Comparison of ENCODE assay signal across 16 cellular contexts in the genomic region with DNA sequence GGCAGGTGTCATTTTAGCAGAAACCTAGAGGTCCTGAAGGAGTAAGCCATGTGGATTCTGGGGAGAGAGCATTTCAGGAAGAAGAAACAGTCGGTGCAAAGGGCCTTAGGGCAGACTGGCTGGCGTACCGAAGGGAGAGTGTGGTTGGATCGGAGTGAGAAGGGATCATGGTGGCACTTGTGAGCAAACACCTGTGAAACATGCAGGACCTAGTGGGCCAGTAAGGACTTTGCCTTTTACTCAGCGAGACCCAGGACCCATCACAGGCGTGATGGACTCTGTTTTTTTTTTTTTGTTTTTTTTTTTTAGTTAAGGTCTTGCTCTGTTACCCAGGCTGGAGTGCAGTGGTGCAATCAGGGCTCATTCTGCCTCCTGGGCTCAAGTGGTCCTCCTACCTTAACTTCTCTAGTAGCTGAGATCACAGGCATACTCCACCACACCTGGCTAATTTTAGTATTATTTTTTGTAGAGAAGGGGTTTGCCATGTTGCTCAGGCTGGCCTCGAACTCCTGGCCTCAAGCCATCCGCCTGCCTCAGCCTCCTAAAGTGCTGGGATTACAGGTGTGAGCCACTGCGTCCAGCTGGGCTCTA. TPM values are rescaled to one million over a fixed set of nuclear protein-coding genes. Genes with fewer than 3 reads are reported as not detected.
A peak's percentile ranks its signal among the peaks of the same experiment; 100 is the strongest.
DNase-seq lines count a peak whose midpoint lies in the region; ATAC-seq, FAIRE-seq and TF ChIP-seq lines count a peak whose summit lies in the region.
"Had no signal": no experiment of that assay in that cellular context is flagged by ENCODE, and none has a peak within 500 bp of the region (broad histone marks: within the 10 kb centered on the region; RNA-seq: fewer than 3 reads in every experiment).

No MANE protein-coding gene starts in this region.

- intact Hi-C loops in GM12878 (cut with micrococcal nuclease; ENCODE audit: unreplicated experiment), result no loop called here
- intact Hi-C loops in vagina (cut with DNase I), result no loop called here

- POLR2A ChIA-PET in GM12878 (lab: Charles Lee), result interaction anchor here (0.7 to 1.0 kb wide), 2 partner anchors 231 to 1085 kb away, joined by 3 to 5 read pairs; no protein-coding TSS in a partner anchor

- SMC1A ChIA-PET in GM12878 (lab: Charles Lee; ENCODE audit: uncharacterized antibody, unreplicated experiment), result interaction anchor here (2.0 kb wide), 1 partner anchor 14 kb away, joined by 8 read pairs; no protein-coding TSS in a partner anchor

- RAD21 ChIA-PET in GM12878 (lab: Charles Lee; ENCODE audit: unreplicated experiment), result no interaction called here

- H3K9me3 ChIP-seq in Karpas-422 (ENCODE audit: low read length), result no peaks in the 10 kb centered on the region
- H3K9me3 ChIP-seq in GM12878 (replicated peaks; ENCODE audit: control insufficient read depth, insufficient read depth, low read length), result no peaks in the 10 kb centered on the region
- no peaks in the 10 kb centered on the region for H3K9me3 ChIP-seq in neutrophil
- no peaks in the 10 kb centered on the region for H3K9me3 ChIP-seq in vagina
- H3K9me3 ChIP-seq: adrenal gland had no signal

- 54% methylated on average over 9 of the region's 9 CpGs for WGBS in GM12878 (ENCODE audit: insufficient coverage, insufficient replicate concordance, low lambda C conversion rate, missing lambda C conversion rate)

- H3K4me3 ChIP-seq in Karpas-422 (ENCODE audit: low read length) (no peak overlapping the region), GM12878 (no peak overlapping the region), neutrophil (ENCODE audit: low read depth in 1 of 2, low read length in 1 of 2) (no peak overlapping the region), vagina (no peak overlapping the region)
- H3K4me3 ChIP-seq: adrenal gland, hepatocyte had no signal

- H3K4me2 ChIP-seq in Karpas-422 (ENCODE audit: low read depth, low read length, poor library complexity, severe bottlenecking) (no peak overlapping the region), GM12878 (ENCODE audit: control insufficient read depth, insufficient read depth) (no peak overlapping the region)
- H3K4me2 ChIP-seq: hepatocyte had no signal

- no peak for FAIRE-seq in GM12878 (lab: Jason Lieb, UNC)

- TF ChIP-seq RAD21 in GM12878 (IDR thresholded peaks at IDR 0.05; ENCODE audit: insufficient read depth, low read depth, low read length), result no peak

- no peak; the same call in 2 of the 3 replicates for ATAC-seq in GM12878
- ATAC-seq: natural killer cell treated with Interleukin-12 subunit alpha and Interleukin-12 subunit beta and Interleukin-15 and Interleukin-18, amount 100 ng/mL, for 72 hours; stimulated activated naive CD8-positive, alpha-beta T cell treated with anti-CD3 and anti-CD28 coated beads, Interleukin-15, amount 100 ng/mL, for 72 hours had no signal

- H3K4me1 ChIP-seq in Karpas-422 (ENCODE audit: low read length), result peaks cover 4% of the 10 kb centered on the region
- peaks cover 8% of the 10 kb centered on the region for H3K4me1 ChIP-seq in GM12878 (ENCODE audit: control insufficient read depth, insufficient read depth, low read length)
- H3K4me1 ChIP-seq in neutrophil (ENCODE audit: control insufficient read depth in 1 of 2, insufficient read depth in 1 of 2, low read depth in 1 of 2, low read length in 1 of 2), result peaks cover 11 to 12% of the 10 kb centered on the region in 2 experiments
- no peaks in the 10 kb centered on the region for H3K4me1 ChIP-seq in vagina
- H3K4me1 ChIP-seq: adrenal gland had no signal

- CTCF ChIA-PET in GM12878 (lab: Yijun Ruan, JAX), result interaction anchor here (1.1 to 2.5 kb wide), 3 partner anchors 9 to 57 kb away, joined by 3 to 8 read pairs (median 6); no protein-coding TSS in a partner anchor

- H3K27ac ChIP-seq in Karpas-422 (ENCODE audit: low read length), result no peak overlapping the region
- H3K27ac ChIP-seq in GM12878 (ENCODE audit: control insufficient read depth, insufficient read depth), result no peak overlapping the region
- H3K27ac ChIP-seq in neutrophil, result peak overlapping the region; percentile 74
- no peak overlapping the region for H3K27ac ChIP-seq in vagina
- H3K27ac ChIP-seq: hepatocyte had no signal

- DNase-seq in Karpas-422 (no peak), GM12878 (ENCODE audit: low read depth, low spot score) (no peak), vagina (ENCODE audit: extremely low spot score in 2 of 2) (no peak), C1 segment of cervical spinal cord (lab: John Stamatoyannopoulos, UW) (no peak)
- DNase-seq: activated CD8-positive, alpha-beta memory T cell treated with anti-CD3 and anti-CD28 coated beads, Interleukin-2, amount 50 U/mL, for 4 hours; NCI-H1694 treated with DMSO at 0.1 percent for 48 hours; NCI-H510A; stimulated activated naive CD8-positive, alpha-beta T cell treated with anti-CD3 and anti-CD28 coated beads, Interleukin-15, amount 100 ng/mL, for 72 hours had no signal

- no peaks in the 10 kb centered on the region for H3K9me2 ChIP-seq in Karpas-422 (replicated peaks; ENCODE audit: insufficient read depth, low read length)

- BruUV-seq in GM12878 (replicated peaks; lab: Mats Ljungman, UMichigan), result no TSS peak

- peak overlapping the region; percentile 48; the same call in 1 of the 2 replicates for H2AFZ ChIP-seq in Karpas-422 (ENCODE audit: low read length)
- peak overlapping the region; percentile 57 for H2AFZ ChIP-seq in GM12878 (ENCODE audit: control insufficient read depth, low read depth, low read length)
- H2AFZ ChIP-seq: hepatocyte had no signal

- no peak for TF ChIP-seq EP300 in GM12878 (IDR thresholded peaks at IDR 0.05; ENCODE audit: borderline replicate concordance in 1 of 2, control insufficient read depth in 1 of 2, low read depth in 2 of 2, low read length in 2 of 2)

- H4K20me1 ChIP-seq in Karpas-422 (ENCODE audit: insufficient read depth, low read depth, low read length) (no peaks in the 10 kb centered on the region), GM12878 (ENCODE audit: control insufficient read depth, insufficient read depth) (no peaks in the 10 kb centered on the region)

- H3K9ac ChIP-seq in Karpas-422 (ENCODE audit: low read length) (no peak overlapping the region), GM12878 (ENCODE audit: control insufficient read depth, insufficient read depth, low read length) (no peak overlapping the region)

- no peaks in the 10 kb centered on the region for H3K27me3 ChIP-seq in Karpas-422 (ENCODE audit: low read length)
- no peaks in the 10 kb centered on the region for H3K27me3 ChIP-seq in GM12878 (replicated peaks in 1 of 2; ENCODE audit: control insufficient read depth in 2 of 2, insufficient read depth in 2 of 2, low read length in 1 of 2)
- peaks cover 6% of the 10 kb centered on the region for H3K27me3 ChIP-seq in neutrophil
- no peaks in the 10 kb centered on the region for H3K27me3 ChIP-seq in vagina
- H3K27me3 ChIP-seq: adrenal gland had no signal

- TF ChIP-seq POLR2A in GM12878 (IDR thresholded peaks at IDR 0.05; ENCODE audit: low read depth, low read length) (no peak), vagina (IDR thresholded peaks at IDR 0.05) (no peak)

- in situ Hi-C loops in GM12878 (cut with MboI), result no loop called here

- H3K79me2 ChIP-seq in Karpas-422 (ENCODE audit: low read length), result no peaks in the 10 kb centered on the region
- H3K79me2 ChIP-seq in GM12878 (ENCODE audit: control insufficient read depth, insufficient read depth, low read length), result no peaks in the 10 kb centered on the region
- H3K79me2 ChIP-seq: hepatocyte had no signal

- TF ChIP-seq CTCF in GM12878 (IDR thresholded peaks at IDR 0.05 in 2 of 3, conservative IDR thresholded peaks at IDR 0.05 in 1 of 3; ENCODE audit: control insufficient read depth in 2 of 3, extremely low read depth in 1 of 3, insufficient read depth in 1 of 3, low read depth in 3 of 3, low read length in 3 of 3), result no peak
- TF ChIP-seq CTCF in neutrophil (IDR thresholded peaks at IDR 0.05), result no peak
- TF ChIP-seq CTCF in vagina (IDR thresholded peaks at IDR 0.05), result no peak

- no peaks in the 10 kb centered on the region for H3K36me3 ChIP-seq in Karpas-422 (ENCODE audit: insufficient read depth, low read length)
- H3K36me3 ChIP-seq in GM12878 (ENCODE audit: control insufficient read depth in 2 of 2, insufficient read depth in 2 of 2, low read length in 1 of 2), result no peaks in the 10 kb centered on the region
- H3K36me3 ChIP-seq in neutrophil, result no peaks in the 10 kb centered on the region
- no peaks in the 10 kb centered on the region for H3K36me3 ChIP-seq in vagina
- H3K36me3 ChIP-seq: adrenal gland had no signal

RNA-seq across cellular contexts. Expression of gene TSGA10IP, which starts 3.5 kb away (rescaled TPM):
- total RNA-seq in Karpas-422 (2014; rRNA removed; shearing (Covaris generic); ENCODE audit: low replicate concordance), result not detected in 2 replicates
- total RNA-seq in GM12878 (2013; cell fraction: nucleolus; rRNA removed), result not detected in 2 replicates
- not detected in 2 replicates for total RNA-seq in GM12878 (2014; rRNA removed)
- not detected in 2 replicates for total RNA-seq in GM12878 (2014; rRNA removed; fragmentation: Illumina TruSeq; extraction: Trizol)
- total RNA-seq in GM12878 (2021), result not detected in 2 replicates
- not detected for polyA plus RNA-seq in GM12878 (2011; ENCODE audit: low read depth)
- not detected in 2 replicates for polyA plus RNA-seq in GM12878 (2011; rRNA removed)
- not detected in 2 replicates for polyA plus RNA-seq in GM12878 (2011; cell fraction: cytosol; rRNA removed)
- not detected in 2 replicates for polyA plus RNA-seq in GM12878 (2011; cell fraction: nucleus; rRNA removed)
- polyA plus RNA-seq in GM12878 (2012), result not detected in 2 replicates
- polyA plus RNA-seq in GM12878 (2014; fragmentation: Illumina TruSeq; extraction: Trizol), result not detected in 2 replicates
- not detected for polyA plus RNA-seq in GM12878 (2014; fragmentation: Nextera tagmentation; extraction: Ambion mirVana)
- polyA plus RNA-seq in GM12878 (2014; rRNA removed), result not detected in 2 replicates
- not detected for polyA plus RNA-seq in GM12878 (2016; fragmentation: Nextera tagmentation; extraction: Ambion mirVana)
- not detected in 2 replicates for polyA minus RNA-seq in GM12878 (2011; rRNA and poly(A)+ RNA removed)
- not detected in 2 replicates for polyA minus RNA-seq in GM12878 (2011; cell fraction: cytosol; rRNA and poly(A)+ RNA removed)
- polyA minus RNA-seq in GM12878 (2011; cell fraction: nucleus; rRNA and poly(A)+ RNA removed), result not detected in 2 replicates
- not detected for total RNA-seq in vagina
- total RNA-seq: CD4-positive, alpha-beta memory T cell; hepatocyte; left lobe of liver; natural killer cell treated with Interleukin-12 subunit alpha and Interleukin-12 subunit beta and Interleukin-15 and Interleukin-18, amount 100 ng/mL, for 72 hours; sciatic nerve had no signal
- polyA plus RNA-seq: CD4-positive, alpha-beta memory T cell; esophagus; hepatocyte had no signal

RNA-seq across cellular contexts. Expression of gene SART1, which starts 19.7 kb away (rescaled TPM):
- 23.1 and 63.2 TPM in 2 replicates for total RNA-seq in Karpas-422 (2014; rRNA removed; shearing (Covaris generic); ENCODE audit: low replicate concordance)
- total RNA-seq in GM12878 (2013; cell fraction: nucleolus; rRNA removed), result 20.4 and 21.3 TPM in 2 replicates
- 47.3 and 60.2 TPM in 2 replicates for total RNA-seq in GM12878 (2014; rRNA removed)
- total RNA-seq in GM12878 (2014; rRNA removed; fragmentation: Illumina TruSeq; extraction: Trizol), result 22.3 and 29.8 TPM in 2 replicates
- total RNA-seq in GM12878 (2021), result 54.1 and 56.1 TPM in 2 replicates
- polyA plus RNA-seq in GM12878 (2011; ENCODE audit: low read depth), result 17.1 TPM
- 4.1 and 17.5 TPM in 2 replicates for polyA plus RNA-seq in GM12878 (2011; rRNA removed)
- polyA plus RNA-seq in GM12878 (2011; cell fraction: cytosol; rRNA removed), result 17.4 and 19.6 TPM in 2 replicates
- 44.5 and 73.8 TPM in 2 replicates for polyA plus RNA-seq in GM12878 (2011; cell fraction: nucleus; rRNA removed)
- polyA plus RNA-seq in GM12878 (2012), result 41.7 and 65.1 TPM in 2 replicates
- polyA plus RNA-seq in GM12878 (2014; fragmentation: Illumina TruSeq; extraction: Trizol), result 4.9 and 23.1 TPM in 2 replicates
- 10 to 100 TPM in 1 of 2 experiments, 1 to 10 TPM in 1; 6.2 to 14.8 TPM for polyA plus RNA-seq in GM12878 (2014; fragmentation: Nextera tagmentation; extraction: Ambion mirVana)
- 45.0 and 73.4 TPM in 2 replicates for polyA plus RNA-seq in GM12878 (2014; rRNA removed)
- polyA plus RNA-seq in GM12878 (2016; fragmentation: Nextera tagmentation; extraction: Ambion mirVana), result 10 to 100 TPM; 50.4 to 60.5 TPM
- 7.2 and 11.3 TPM in 2 replicates for polyA minus RNA-seq in GM12878 (2011; rRNA and poly(A)+ RNA removed)
- 8.7 and 19.4 TPM in 2 replicates for polyA minus RNA-seq in GM12878 (2011; cell fraction: cytosol; rRNA and poly(A)+ RNA removed)
- 9.8 and 15.8 TPM in 2 replicates for polyA minus RNA-seq in GM12878 (2011; cell fraction: nucleus; rRNA and poly(A)+ RNA removed)
- 26.0 TPM for total RNA-seq in vagina

RNA-seq across cellular contexts. Expression of gene DRAP1, which starts 22.6 kb away (rescaled TPM):
- total RNA-seq in Karpas-422 (2014; rRNA removed; shearing (Covaris generic); ENCODE audit: low replicate concordance), result 66.2 and 111 TPM in 2 replicates
- total RNA-seq in GM12878 (2013; cell fraction: nucleolus; rRNA removed), result 9.5 and 14.0 TPM in 2 replicates
- total RNA-seq in GM12878 (2014; rRNA removed) (110 and 126 TPM in 2 replicates), GM12878 (2014; rRNA removed; fragmentation: Illumina TruSeq; extraction: Trizol) (116 and 118 TPM in 2 replicates), GM12878 (2021) (122 and 124 TPM in 2 replicates), vagina (59.2 TPM)
- 47.0 TPM for polyA plus RNA-seq in GM12878 (2011; ENCODE audit: low read depth)
- polyA plus RNA-seq in GM12878 (2011; rRNA removed) (64.9 and 74.2 TPM in 2 replicates), GM12878 (2014; fragmentation: Illumina TruSeq; extraction: Trizol) (18.2 and 98.6 TPM in 2 replicates), GM12878 (2014; fragmentation: Nextera tagmentation; extraction: Ambion mirVana) (10 to 100 TPM in 1 of 2 experiments, 1 to 10 TPM in 1; 9.4 to 35.8 TPM), GM12878 (2014; rRNA removed) (154 and 162 TPM in 2 replicates), GM12878 (2016; fragmentation: Nextera tagmentation; extraction: Ambion mirVana) (100 to 1,000 TPM; 162 to 163 TPM)
- polyA plus RNA-seq in GM12878 (2011; cell fraction: cytosol; rRNA removed), result 72.8 and 109 TPM in 2 replicates
- polyA plus RNA-seq in GM12878 (2011; cell fraction: nucleus; rRNA removed), result 72.3 and 85.4 TPM in 2 replicates
- polyA plus RNA-seq in GM12878 (2012), result 96.6 and 132 TPM in 2 replicates
- polyA minus RNA-seq in GM12878 (2011; rRNA and poly(A)+ RNA removed), result 7.9 and 18.1 TPM in 2 replicates
- polyA minus RNA-seq in GM12878 (2011; cell fraction: cytosol; rRNA and poly(A)+ RNA removed), result 18.2 and 19.9 TPM in 2 replicates
- 6.8 and 9.0 TPM in 2 replicates for polyA minus RNA-seq in GM12878 (2011; cell fraction: nucleus; rRNA and poly(A)+ RNA removed)

RNA-seq across cellular contexts. Expression of gene C11orf68, which starts 23.0 kb away (rescaled TPM):
- total RNA-seq in Karpas-422 (2014; rRNA removed; shearing (Covaris generic); ENCODE audit: low replicate concordance), result 7.3 and 11.0 TPM in 2 replicates
- 13.7 and 16.7 TPM in 2 replicates for total RNA-seq in GM12878 (2013; cell fraction: nucleolus; rRNA removed)
- total RNA-seq in GM12878 (2014; rRNA removed) (7.3 and 7.8 TPM in 2 replicates), GM12878 (2014; rRNA removed; fragmentation: Illumina TruSeq; extraction: Trizol) (8.6 and 8.8 TPM in 2 replicates), GM12878 (2021) (25.4 and 27.7 TPM in 2 replicates), vagina (21.1 TPM)
- 8.6 TPM for polyA plus RNA-seq in GM12878 (2011; ENCODE audit: low read depth)
- polyA plus RNA-seq in GM12878 (2011; rRNA removed) (7.1 and 17.2 TPM in 2 replicates), GM12878 (2014; fragmentation: Illumina TruSeq; extraction: Trizol) (10.9 and 17.2 TPM in 2 replicates), GM12878 (2014; fragmentation: Nextera tagmentation; extraction: Ambion mirVana) (1 to 10 TPM; 3.0 to 7.0 TPM), GM12878 (2014; rRNA removed) (24.1 and 24.5 TPM in 2 replicates), GM12878 (2016; fragmentation: Nextera tagmentation; extraction: Ambion mirVana) (10 to 100 TPM; 16.2 to 24.4 TPM)
- 39.2 and 40.1 TPM in 2 replicates for polyA plus RNA-seq in GM12878 (2011; cell fraction: cytosol; rRNA removed)
- 37.0 and 43.2 TPM in 2 replicates for polyA plus RNA-seq in GM12878 (2011; cell fraction: nucleus; rRNA removed)
- 24.7 and 28.5 TPM in 2 replicates for polyA plus RNA-seq in GM12878 (2012)
- polyA minus RNA-seq in GM12878 (2011; rRNA and poly(A)+ RNA removed), result 12.4 and 29.6 TPM in 2 replicates
- polyA minus RNA-seq in GM12878 (2011; cell fraction: cytosol; rRNA and poly(A)+ RNA removed), result 15.5 and 16.8 TPM in 2 replicates
- 18.4 and 24.0 TPM in 2 replicates for polyA minus RNA-seq in GM12878 (2011; cell fraction: nucleus; rRNA and poly(A)+ RNA removed)

RNA-seq across cellular contexts. Expression of gene FOSL1, which starts 41.6 kb away (rescaled TPM):
- total RNA-seq in Karpas-422 (2014; rRNA removed; shearing (Covaris generic); ENCODE audit: low replicate concordance), result not detected in 2 replicates
- total RNA-seq in GM12878 (2013; cell fraction: nucleolus; rRNA removed), result 6.6 and 7.2 TPM in 2 replicates
- 2.1 TPM in 2 replicates for total RNA-seq in GM12878 (2014; rRNA removed)
- total RNA-seq in GM12878 (2014; rRNA removed; fragmentation: Illumina TruSeq; extraction: Trizol), result 0.92 and 1.3 TPM in 2 replicates
- 3.8 and 4.3 TPM in 2 replicates for total RNA-seq in GM12878 (2021)
- 0.92 TPM for polyA plus RNA-seq in GM12878 (2011; ENCODE audit: low read depth)
- polyA plus RNA-seq in GM12878 (2011; rRNA removed), result 0.76 and 1.3 TPM in 2 replicates
- 1.7 and 1.9 TPM in 2 replicates for polyA plus RNA-seq in GM12878 (2011; cell fraction: cytosol; rRNA removed)
- 2.2 and 5.0 TPM in 2 replicates for polyA plus RNA-seq in GM12878 (2011; cell fraction: nucleus; rRNA removed)
- polyA plus RNA-seq in GM12878 (2012), result 1.9 TPM in 2 replicates
- 2.4 and 2.8 TPM in 2 replicates for polyA plus RNA-seq in GM12878 (2014; fragmentation: Illumina TruSeq; extraction: Trizol)
- polyA plus RNA-seq in GM12878 (2014; fragmentation: Nextera tagmentation; extraction: Ambion mirVana), result under 1 TPM; 0.82 to 0.90 TPM
- polyA plus RNA-seq in GM12878 (2014; rRNA removed), result 2.0 and 2.4 TPM in 2 replicates
- polyA plus RNA-seq in GM12878 (2016; fragmentation: Nextera tagmentation; extraction: Ambion mirVana), result 1 to 10 TPM; 5.0 to 5.4 TPM
- 0.82 and 1.9 TPM in 2 replicates for polyA minus RNA-seq in GM12878 (2011; rRNA and poly(A)+ RNA removed)
- 1.4 and 1.9 TPM in 2 replicates for polyA minus RNA-seq in GM12878 (2011; cell fraction: cytosol; rRNA and poly(A)+ RNA removed)
- 1.8 and 3.2 TPM in 2 replicates for polyA minus RNA-seq in GM12878 (2011; cell fraction: nucleus; rRNA and poly(A)+ RNA removed)
- 20.9 TPM for total RNA-seq in vagina
